9 cellular contexts compared by ENCODE assay signal in genomic region chr11:119207607-119208006, GRCh38. TPM values are rescaled to one million over a fixed set of nuclear protein-coding genes. Genes with fewer than 3 reads are reported as not detected.
DNase-seq lines count a peak whose midpoint lies in the region; ATAC-seq and TF ChIP-seq lines count a peak whose summit lies in the region.
"Had no signal": no experiment of that assay in that cellular context is flagged by ENCODE, and none has a peak within 500 bp of the region (broad histone marks: within the 10 kb centered on the region; RNA-seq: fewer than 3 reads in every experiment).

No MANE protein-coding gene starts in this region.

- DNase-seq in GM12864 (ENCODE audit: low read depth) (no peak), OCI-LY7 (ENCODE audit: low spot score) (no peak), esophagus muscularis mucosa (ENCODE audit: extremely low spot score) (no peak), sigmoid colon (no peak), NCI-H146 (lab: John Stamatoyannopoulos, UW) (no peak)
- DNase-seq: NCI-H524 treated with DMSO at 0.1 percent for 48 hours had no signal

- TSS peak; percentile 51 for BruUV-seq in OCI-LY7 (replicated peaks; lab: Mats Ljungman, UMichigan)

- TF ChIP-seq POLR2A in esophagus muscularis mucosa (IDR thresholded peaks at IDR 0.05; ENCODE audit: low read depth) (no peak), sigmoid colon (IDR thresholded peaks at IDR 0.05) (no peak)

- no peaks in the 10 kb centered on the region; the same call in 1 of the 2 replicates for H4K20me1 ChIP-seq in OCI-LY7 (ENCODE audit: insufficient read depth, low read length)

- WGBS in esophagus muscularis mucosa: 29% methylated on average over 7 of the region's 7 CpGs
- WGBS in sigmoid colon, 2 donors: 32 to 48% methylated on average over 7 of the region's 7 CpGs

- peaks cover 10% of the 10 kb centered on the region for H3K36me3 ChIP-seq in OCI-LY7 (ENCODE audit: insufficient read depth, low read length)
- H3K36me3 ChIP-seq in esophagus muscularis mucosa: no peaks in the 10 kb centered on the region
- H3K36me3 ChIP-seq in sigmoid colon: no peaks in the 10 kb centered on the region

- H2AFZ ChIP-seq in OCI-LY7 (ENCODE audit: low read length): no peak overlapping the region; the same call in 1 of the 2 replicates

- POLR2A ChIA-PET in OCI-LY7 (lab: Charles Lee): interaction anchor here (0.8 to 1.0 kb wide), 3 partner anchors 14 to 37 kb away, joined by 3 to 7 read pairs (median 3); no protein-coding TSS in a partner anchor

- peaks cover 58% of the 10 kb centered on the region for H3K79me2 ChIP-seq in OCI-LY7 (ENCODE audit: insufficient read depth, low read depth, low read length)

- CTCF ChIA-PET in OCI-LY7 (lab: Charles Lee; ENCODE audit: unreplicated experiment): no interaction called here

- H3K4me1 ChIP-seq in OCI-LY7 (ENCODE audit: insufficient read depth, low read length, poor library complexity, severe bottlenecking) (peaks cover 35% of the 10 kb centered on the region), esophagus muscularis mucosa (peaks cover 11 to 42% (median 36%) of the 10 kb centered on the region in 4 donors), sigmoid colon (peaks cover 0 to 29% (median 20%) of the 10 kb centered on the region in 4 donors)

- H3K27ac ChIP-seq in OCI-LY7 (ENCODE audit: low read depth, low read length, poor library complexity, severe bottlenecking): peak overlapping the region; percentile 78
- peak overlapping the region; percentile 90 to 96 (median 96) for H3K27ac ChIP-seq in esophagus muscularis mucosa (replicated peaks in 1 of 4)
- peak overlapping the region in 2 of 4 donors; percentile 96 to 98 for H3K27ac ChIP-seq in sigmoid colon

- TF ChIP-seq CTCF in GM12864 (IDR thresholded peaks at IDR 0.05; ENCODE audit: low read depth, low read length, missing control alignments) (no peak), OCI-LY7 (conservative IDR thresholded peaks at IDR 0.05; ENCODE audit: low read length) (no peak), esophagus muscularis mucosa (IDR thresholded peaks at IDR 0.05) (no peak), sigmoid colon (IDR thresholded peaks at IDR 0.05) (no peak)

- TF ChIP-seq EP300 in esophagus muscularis mucosa (IDR thresholded peaks at IDR 0.05) (no peak), sigmoid colon (IDR thresholded peaks at IDR 0.05) (no peak)

- intact Hi-C loops in OCI-LY7 (cut with micrococcal nuclease; ENCODE audit: unreplicated experiment): no loop called here
- intact Hi-C loops in esophagus muscularis mucosa (cut with DNase I): loop anchor here (5.0 kb wide), 2 partner anchors 75 to 115 kb away; no protein-coding TSS in a partner anchor
- intact Hi-C loops in sigmoid colon (cut with DNase I): loop anchor here (2.0 to 5.0 kb wide), 2 partner anchors 77 to 105 kb away; partner anchors contain the start of gene DPAGT1

- no peaks in the 10 kb centered on the region for H3K27me3 ChIP-seq in esophagus muscularis mucosa
- H3K27me3 ChIP-seq in sigmoid colon: no peaks in the 10 kb centered on the region

- no peaks in the 10 kb centered on the region for H3K9me3 ChIP-seq in OCI-LY7 (ENCODE audit: low read length)
- no peaks in the 10 kb centered on the region for H3K9me3 ChIP-seq in esophagus muscularis mucosa
- H3K9me3 ChIP-seq in sigmoid colon: no peaks in the 10 kb centered on the region

- ATAC-seq in GM18520 (IDR thresholded peaks at IDR 0.05; ENCODE audit: unreplicated experiment) (no peak), GM21825 (IDR thresholded peaks at IDR 0.05; ENCODE audit: unreplicated experiment) (no peak), HG03159 (IDR thresholded peaks at IDR 0.05; ENCODE audit: unreplicated experiment) (no peak)

- H3K4me3 ChIP-seq in GM12864 (ENCODE audit: low read depth, low read length): peak overlapping the region; percentile 81
- peak overlapping the region; percentile 100 for H3K4me3 ChIP-seq in OCI-LY7 (ENCODE audit: low read depth, low read length, poor library complexity, severe bottlenecking)
- peak overlapping the region; percentile 62 to 97 (median 92) for H3K4me3 ChIP-seq in esophagus muscularis mucosa
- peak overlapping the region in 3 of 4 donors; percentile 92 to 97 (median 93) for H3K4me3 ChIP-seq in sigmoid colon

- no peaks in the 10 kb centered on the region for H3K9me2 ChIP-seq in OCI-LY7 (ENCODE audit: insufficient read depth, low read length)

- peak overlapping the region; percentile 83 for H3K4me2 ChIP-seq in OCI-LY7 (ENCODE audit: low read length)

RNA-seq across cellular contexts. Expression of gene CBL, which starts 1.5 kb away (rescaled TPM):
- 19.1 and 19.2 TPM in 2 replicates for total RNA-seq in OCI-LY7 (2014; rRNA removed; shearing (Covaris generic))
- 58.9 and 59.1 TPM in 2 replicates for total RNA-seq in OCI-LY7 (2022)
- 10 to 100 TPM; 20.7 to 27.7 (median 24.1) TPM for total RNA-seq in esophagus muscularis mucosa
- total RNA-seq in sigmoid colon: 10 to 100 TPM; 11.8 to 17.7 (median 13.1) TPM
- 1 to 10 TPM; 1.8 to 8.6 (median 3.7) TPM for polyA plus RNA-seq in sigmoid colon

RNA-seq across cellular contexts. Expression of gene NHERF4, which starts 22.3 kb away (rescaled TPM):
- not detected in 2 replicates for total RNA-seq in OCI-LY7 (2014; rRNA removed; shearing (Covaris generic))
- not detected in 2 replicates for total RNA-seq in OCI-LY7 (2022)
- total RNA-seq in esophagus muscularis mucosa: under 1 TPM in 1 of 4 donors, not detected in 3; 0.29 TPM
- total RNA-seq in sigmoid colon: 1 to 10 TPM in 1 of 4 donors, not detected in 3; 1.8 TPM
- 10 to 100 TPM; 25.8 to 48.1 (median 37.7) TPM for polyA plus RNA-seq in sigmoid colon

RNA-seq across cellular contexts. Expression of gene NLRX1, which starts 39.1 kb away (rescaled TPM):
- 2.1 and 2.8 TPM in 2 replicates for total RNA-seq in OCI-LY7 (2014; rRNA removed; shearing (Covaris generic))
- 8.8 and 10.6 TPM in 2 replicates for total RNA-seq in OCI-LY7 (2022)
- 10 to 100 TPM; 21.5 to 47.3 (median 27.2) TPM for total RNA-seq in esophagus muscularis mucosa
- total RNA-seq in sigmoid colon: 10 to 100 TPM; 10.7 to 21.9 (median 12.6) TPM
- polyA plus RNA-seq in sigmoid colon: 1 to 10 TPM; 3.9 to 9.3 (median 4.2) TPM

RNA-seq across cellular contexts. Expression of gene ABCG4, which starts 58.8 kb away (rescaled TPM):
- not detected in 2 replicates for total RNA-seq in OCI-LY7 (2014; rRNA removed; shearing (Covaris generic))
- not detected in 2 replicates for total RNA-seq in OCI-LY7 (2022)
- total RNA-seq in esophagus muscularis mucosa: 1 to 10 TPM in 1 of 4 donors, under 1 TPM in 3; 0.33 to 1.4 (median 0.60) TPM
- total RNA-seq in sigmoid colon: under 1 TPM in 3 of 4 donors, not detected in 1; under 0.01 to 0.55 (median 0.27) TPM
- under 1 TPM in 2 of 3 donors, not detected in 1; under 0.01 to 0.26 TPM for polyA plus RNA-seq in sigmoid colon
